8 cellular contexts compared by ENCODE assay signal in the genomic region with DNA sequence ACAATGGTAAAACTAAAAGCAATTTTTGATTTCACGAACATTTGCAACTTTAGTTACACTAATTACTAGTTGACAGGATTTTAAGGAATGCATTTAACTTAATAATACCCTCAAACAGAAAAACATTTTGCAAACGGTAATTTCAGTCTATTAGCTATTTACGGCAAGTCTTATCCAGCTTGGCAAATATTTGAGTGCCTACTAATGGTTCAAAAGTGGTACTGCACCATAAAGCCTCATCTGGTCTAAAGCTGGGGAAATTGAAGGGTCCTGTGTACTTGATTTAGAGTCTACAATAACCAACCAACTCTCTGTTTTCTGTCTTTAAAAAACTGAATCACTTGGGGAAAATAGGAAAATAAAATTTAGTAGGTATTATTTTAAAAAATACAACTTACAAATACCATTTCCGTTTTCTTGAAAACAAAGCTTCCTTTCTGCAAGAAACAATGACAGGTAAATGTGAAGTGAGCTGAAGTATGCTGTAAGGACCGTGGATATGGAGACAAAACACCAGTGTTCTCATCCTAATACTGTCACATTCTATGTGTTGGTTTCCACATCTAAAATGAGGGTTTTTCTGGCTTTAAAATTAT.
A peak's percentile ranks its signal among the peaks of the same experiment; 100 is the strongest.
DNase-seq lines count a peak whose midpoint lies in the region; ATAC-seq and TF ChIP-seq lines count a peak whose summit lies in the region.

No MANE protein-coding gene starts in this region.

- intact Hi-C loops in left ventricle myocardium inferior (cut with micrococcal nuclease) (no loop called here), Right ventricle myocardium superior (cut with DNase I) (no loop called here), mucosa of descending colon (cut with DNase I, micrococcal nuclease) (no loop called here)
- intact Hi-C loops in activated T-helper 1 cell treated with anti-CD3 and anti-CD28 coated beads, Interleukin-12 subunit alpha, Interleukin-12 subunit beta, Interleukin-2, Interleukin-4 antibody, amounts not matched to agents 30 ng/mL and 10 ng/mL and 1 ng/mL, durations not matched to agents 14 hours and 24 hours and 36 hours (cut with micrococcal nuclease), result loop anchor here (5.0 kb wide), 1 partner anchor 127 kb away; no protein-coding TSS in a partner anchor

- ATAC-seq in Right ventricle myocardium superior (ENCODE audit: poor library complexity), result no peak
- peak; percentile 75 for ATAC-seq in HG02759 (IDR thresholded peaks at IDR 0.05; ENCODE audit: unreplicated experiment)
- no peak for ATAC-seq in mucosa of descending colon
- no peak for ATAC-seq in esophagus mucosa

- no peak overlapping the region for H3K27ac Mint-ChIP-seq in activated T-helper 1 cell treated with anti-CD3 and anti-CD28 coated beads, Interleukin-12 subunit alpha, Interleukin-12 subunit beta, Interleukin-2, Interleukin-4 antibody, amounts not matched to agents 30 ng/mL and 10 ng/mL and 1 ng/mL, durations not matched to agents 14 hours and 24 hours and 36 hours

- no peaks in the 10 kb centered on the region for H3K9me3 ChIP-seq in left ventricle myocardium inferior (replicated peaks)
- H3K9me3 ChIP-seq in mucosa of descending colon, result no peaks in the 10 kb centered on the region

- peaks cover 6% of the 10 kb centered on the region for H3K27me3 Mint-ChIP-seq in activated T-helper 1 cell treated with anti-CD3 and anti-CD28 coated beads, Interleukin-12 subunit alpha, Interleukin-12 subunit beta, Interleukin-2, Interleukin-4 antibody, amounts not matched to agents 30 ng/mL and 10 ng/mL and 1 ng/mL, durations not matched to agents 14 hours and 24 hours and 36 hours (ENCODE audit: insufficient read depth)

- in situ Hi-C loops in brain microvascular endothelial cell (cut with HindIII; ENCODE audit: low pct_ligation_motif_present, low sequenced_read_pairs), result no loop called here

- no peaks in the 10 kb centered on the region for H3K36me3 Mint-ChIP-seq in activated T-helper 1 cell treated with anti-CD3 and anti-CD28 coated beads, Interleukin-12 subunit alpha, Interleukin-12 subunit beta, Interleukin-2, Interleukin-4 antibody, amounts not matched to agents 30 ng/mL and 10 ng/mL and 1 ng/mL, durations not matched to agents 14 hours and 24 hours and 36 hours (ENCODE audit: low read depth)

- H3K36me3 ChIP-seq in left ventricle myocardium inferior (no peaks in the 10 kb centered on the region), brain microvascular endothelial cell (replicated peaks) (no peaks in the 10 kb centered on the region), mucosa of descending colon (ENCODE audit: low read depth) (no peaks in the 10 kb centered on the region)

- H3K27ac ChIP-seq in left ventricle myocardium inferior (replicated peaks) (no peak overlapping the region), brain microvascular endothelial cell (no peak overlapping the region)

- H3K4me1 Mint-ChIP-seq in activated T-helper 1 cell treated with anti-CD3 and anti-CD28 coated beads, Interleukin-12 subunit alpha, Interleukin-12 subunit beta, Interleukin-2, Interleukin-4 antibody, amounts not matched to agents 30 ng/mL and 10 ng/mL and 1 ng/mL, durations not matched to agents 14 hours and 24 hours and 36 hours (ENCODE audit: low read depth), result no peaks in the 10 kb centered on the region

- H3K4me3 ChIP-seq in left ventricle myocardium inferior (no peak overlapping the region), brain microvascular endothelial cell (ENCODE audit: low read depth, low read length) (no peak overlapping the region), mucosa of descending colon (no peak overlapping the region)

- H3K4me3 Mint-ChIP-seq in activated T-helper 1 cell treated with anti-CD3 and anti-CD28 coated beads, Interleukin-12 subunit alpha, Interleukin-12 subunit beta, Interleukin-2, Interleukin-4 antibody, amounts not matched to agents 30 ng/mL and 10 ng/mL and 1 ng/mL, durations not matched to agents 14 hours and 24 hours and 36 hours, result no peak overlapping the region

- DNase-seq in left ventricle myocardium inferior (no peak), Right ventricle myocardium superior (no peak), NCI-H146 treated with DMSO at 0.1 percent for 48 hours (lab: John Stamatoyannopoulos, UW; ENCODE audit: unreplicated experiment) (peak; percentile 52), brain microvascular endothelial cell (peak; percentile 29), mucosa of descending colon (no peak)
- DNase-seq in activated T-helper 1 cell treated with anti-CD3 and anti-CD28 coated beads, Interleukin-12 subunit alpha, Interleukin-12 subunit beta, Interleukin-2, Interleukin-4 antibody, amounts not matched to agents 30 ng/mL and 10 ng/mL and 1 ng/mL, durations not matched to agents 14 hours and 24 hours and 36 hours (ENCODE audit: low spot score), result no peak

- H3K27me3 ChIP-seq in left ventricle myocardium inferior (ENCODE audit: low read depth), result peaks cover 6% of the 10 kb centered on the region
- peaks cover 11% of the 10 kb centered on the region for H3K27me3 ChIP-seq in brain microvascular endothelial cell (replicated peaks)

- H3K4me1 ChIP-seq in left ventricle myocardium inferior (no peaks in the 10 kb centered on the region), mucosa of descending colon (ENCODE audit: low read depth) (no peaks in the 10 kb centered on the region)

- no peaks in the 10 kb centered on the region for H3K9me3 Mint-ChIP-seq in activated T-helper 1 cell treated with anti-CD3 and anti-CD28 coated beads, Interleukin-12 subunit alpha, Interleukin-12 subunit beta, Interleukin-2, Interleukin-4 antibody, amounts not matched to agents 30 ng/mL and 10 ng/mL and 1 ng/mL, durations not matched to agents 14 hours and 24 hours and 36 hours

- peak; percentile 66 for TF ChIP-seq CTCF in left ventricle myocardium inferior (IDR thresholded peaks at IDR 0.05; ENCODE audit: borderline replicate concordance)
- TF ChIP-seq CTCF in brain microvascular endothelial cell (IDR thresholded peaks at IDR 0.05; ENCODE audit: low read depth, low read length, missing control alignments), result peak; percentile 77
- TF ChIP-seq CTCF in mucosa of descending colon (IDR thresholded peaks at IDR 0.05), result peak; percentile 48

Comparison
In these comparisons a context has a peak if more than half of its experiments do, and no peak if none do; other contexts are left out.
1. DNase-seq: peak in NCI-H146 treated with DMSO at 0.1 percent for 48 hours (single experiment) and brain microvascular endothelial cell (single experiment); none in left ventricle myocardium inferior (single experiment), Right ventricle myocardium superior (single experiment), mucosa of descending colon (0 of 3) and activated T-helper 1 cell treated with anti-CD3 and anti-CD28 coated beads, Interleukin-12 subunit alpha, Interleukin-12 subunit beta, Interleukin-2, Interleukin-4 antibody, amounts not matched to agents 30 ng/mL and 10 ng/mL and 1 ng/mL, durations not matched to agents 14 hours and 24 hours and 36 hours (single experiment).
2. Peak in every context shown above with its lines, with median percentiles within 50 percentile points of each other: CTCF ChIP-seq.